In genomic region chr5:178223196-178223773, GRCh38 we compare ENCODE assay signal across 1 cellular context.
TF ChIP-seq lines count a peak whose summit lies in the region.

No MANE protein-coding gene starts in this region.

TF ChIP-seq in WTC11, 78 proteins besides CTCF, POLR2A, EP300 and RAD21 (continued from another document):
- no peak for TF ChIP-seq ATF3 (CRISPR knock-in tag; conservative IDR thresholded peaks at IDR 0.05)
